9 cellular contexts compared by ENCODE assay signal in genomic region chr3:11581237-11582122, GRCh38.
DNase-seq lines count a peak whose midpoint lies in the region; ATAC-seq and TF ChIP-seq lines count a peak whose summit lies in the region.
"Had no signal": no experiment of that assay in that cellular context is flagged by ENCODE, and none has a peak within 500 bp of the region (broad histone marks: within the 10 kb centered on the region; RNA-seq: fewer than 3 reads in every experiment).

No MANE protein-coding gene starts in this region.

- H3K27me3 Mint-ChIP-seq in WTC11 (ENCODE audit: low read depth), result no peaks in the 10 kb centered on the region

- POLR2A ChIA-PET in WTC11 (lab: Charles Lee) (interaction anchor here (0.6 to 1.9 kb wide), 2 partner anchors 10 to 38 kb away, joined by 3 to 5 read pairs; no protein-coding TSS in a partner anchor), GM10248 (lab: Yijun Ruan, JAX) (no interaction called here)

- peak overlapping the region; percentile 66 for H3K4me3 Mint-ChIP-seq in WTC11

- in situ Hi-C loops in G401 (cut with HindIII; ENCODE audit: low sequenced_read_pairs), result no loop called here

- CTCF ChIA-PET in WTC11 (lab: Charles Lee), result interaction anchor here (0.8 kb wide), 1 partner anchor 11 kb away, joined by 3 read pairs; no protein-coding TSS in a partner anchor
- CTCF ChIA-PET in GM10248 (lab: Yijun Ruan, JAX), result interaction anchor here (1.0 to 1.2 kb wide), 2 partner anchors 11 to 13 kb away, joined by 3 to 4 read pairs; no protein-coding TSS in a partner anchor

- no peaks in the 10 kb centered on the region for H3K36me3 ChIP-seq in right atrium auricular region

- peaks cover 5% of the 10 kb centered on the region for H3K9me3 Mint-ChIP-seq in WTC11

- H3K4me1 ChIP-seq in right atrium auricular region, result peaks cover 0 to 70% of the 10 kb centered on the region in 2 donors

- peaks cover 6% of the 10 kb centered on the region for H3K36me3 Mint-ChIP-seq in WTC11

- DNase-seq in G401 (ENCODE audit: low spot score) (peak; percentile 70), WTC11 (ENCODE audit: low spot score) (no peak), right atrium auricular region (ENCODE audit: low spot score) (no peak), renal cortical epithelial cell (ENCODE audit: low read depth) (peak; percentile 50), NCI-H2081 (lab: John Stamatoyannopoulos, UW) (no peak), GM10248 (ENCODE audit: extremely low spot score) (no peak)
- DNase-seq: activated gamma-delta T cell treated with Interleukin-2 at 50 U/mL for 16 hours had no signal

- no peaks in the 10 kb centered on the region for H3K27me3 ChIP-seq in right atrium auricular region

- TF ChIP-seq CTCF in WTC11 (IDR thresholded peaks at IDR 0.05) (no peak), right atrium auricular region (IDR thresholded peaks at IDR 0.05) (no peak), GM10248 (IDR thresholded peaks at IDR 0.05; ENCODE audit: control extremely low read depth, extremely low read depth, low read depth, missing control alignments) (no peak)

- ATAC-seq in WTC11, result peak; percentile 12
- no peak for ATAC-seq in GM21367 (IDR thresholded peaks at IDR 0.05; ENCODE audit: unreplicated experiment)
- ATAC-seq in HG02884 (IDR thresholded peaks at IDR 0.05; ENCODE audit: unreplicated experiment), result no peak

- H3K4me1 Mint-ChIP-seq in WTC11, result peaks cover 47% of the 10 kb centered on the region

- peak overlapping the region; percentile 93 for H3K27ac Mint-ChIP-seq in WTC11

- H3K4me3 ChIP-seq in right atrium auricular region, result peak overlapping the region; percentile 6 to 38

- H3K9me3 ChIP-seq in right atrium auricular region, result no peaks in the 10 kb centered on the region

- H3K27ac ChIP-seq in right atrium auricular region, result peak overlapping the region; percentile 59 to 72

TF ChIP-seq in WTC11, 78 proteins besides CTCF, POLR2A, EP300 and RAD21:
- TF ChIP-seq USF2 (CRISPR knock-in tag; IDR thresholded peaks at IDR 0.05) (peak; percentile 83), OVOL2 (CRISPR knock-in tag; IDR thresholded peaks at IDR 0.05; ENCODE audit: borderline replicate concordance) (no peak), USF1 (CRISPR knock-in tag; IDR thresholded peaks at IDR 0.05) (peak; percentile 79)

Comparison
In these comparisons a context has a peak if more than half of its experiments do, and no peak if none do; other contexts are left out.
1. DNase-seq: peak in G401 (single experiment) and renal cortical epithelial cell (single experiment); none in WTC11 (single experiment), right atrium auricular region (single experiment), NCI-H2081 (0 of 2) and GM10248 (single experiment).